1 cellular context compared by ENCODE assay signal in genomic region chr4:13411942-13412341, GRCh38.
TF ChIP-seq lines count a peak whose summit lies in the region.

No MANE protein-coding gene starts in this region.

TF ChIP-seq in IMR-90, 13 proteins besides CTCF, POLR2A, EP300 and RAD21:
- TF ChIP-seq RFX5 (IDR thresholded peaks at IDR 0.05; ENCODE audit: low read depth, low read length): no peak
- peak; percentile 44 for TF ChIP-seq MAFK (IDR thresholded peaks at IDR 0.05; ENCODE audit: low read depth, low read length)
